ENCODE assay signal across 15 cellular contexts in the genomic region with DNA sequence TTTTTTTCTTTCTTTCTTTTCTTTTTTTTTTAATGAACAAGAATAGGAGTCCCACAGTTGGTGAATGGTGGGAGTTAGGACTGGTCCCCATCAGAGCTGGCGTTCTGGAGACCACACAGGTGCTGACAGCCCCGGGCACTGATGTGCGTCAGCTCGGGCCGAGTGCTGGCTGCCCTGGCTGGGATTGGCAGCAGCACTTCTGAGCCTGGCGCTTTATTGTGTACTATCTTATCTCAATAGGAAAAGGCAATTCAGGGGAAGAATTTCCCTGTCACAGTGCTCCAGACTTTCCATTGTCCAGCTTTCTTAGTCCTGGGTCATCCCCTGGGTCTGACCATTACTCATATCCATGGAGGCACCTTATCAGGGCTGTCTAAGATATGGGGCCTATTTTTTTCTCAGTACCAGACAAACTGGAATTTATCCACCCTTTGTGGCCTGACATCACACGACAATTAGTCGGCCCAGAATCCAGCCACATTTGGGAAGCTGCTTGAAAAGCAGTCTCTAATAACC. TPM values are rescaled to one million over a fixed set of nuclear protein-coding genes. Genes with fewer than 3 reads are reported as not detected.
DNase-seq lines count a peak whose midpoint lies in the region; ATAC-seq and TF ChIP-seq lines count a peak whose summit lies in the region.
"Had no signal": no experiment of that assay in that cellular context is flagged by ENCODE, and none has a peak within 500 bp of the region (broad histone marks: within the 10 kb centered on the region; RNA-seq: fewer than 3 reads in every experiment).

No MANE protein-coding gene starts in this region.

- H3K36me3 ChIP-seq in right atrium auricular region: no peaks in the 10 kb centered on the region
- no peaks in the 10 kb centered on the region for H3K36me3 ChIP-seq in smooth muscle cell (ENCODE audit: low read depth)
- no peaks in the 10 kb centered on the region for H3K36me3 ChIP-seq in CD8-positive, alpha-beta memory T cell (ENCODE audit: insufficient read depth, low read length)
- H3K36me3 ChIP-seq: spleen had no signal

- H3K27ac ChIP-seq in right atrium auricular region (peak overlapping the region; percentile 76 to 90), smooth muscle cell (ENCODE audit: low read depth) (peak overlapping the region; percentile 98)
- H3K27ac ChIP-seq in CD8-positive, alpha-beta memory T cell (ENCODE audit: low read depth, low read length): no peak overlapping the region
- H3K27ac ChIP-seq: spleen had no signal

- DNase-seq in HFFc6: no peak
- peak; percentile 77 to 99 for DNase-seq in cardiac fibroblast (ENCODE audit: low read depth in 2 of 2)
- DNase-seq in right atrium auricular region (ENCODE audit: low spot score): peak; percentile 79
- DNase-seq in smooth muscle cell (lab: John Stamatoyannopoulos, UW; ENCODE audit: unreplicated experiment): no peak
- DNase-seq in CD8-positive, alpha-beta memory T cell: no peak
- DNase-seq in anterior cingulate cortex (lab: John Stamatoyannopoulos, UW): no peak
- no peak for DNase-seq in GM20000 (ENCODE audit: low spot score)
- DNase-seq: activated CD8-positive, alpha-beta T cell treated with anti-CD3 and anti-CD28 coated beads for 36 hours; head of caudate nucleus; NCI-H1930; NCI-H526 treated with DMSO at 0.1 percent for 48 hours; PC-3; spleen had no signal

- H3F3A ChIP-seq in smooth muscle cell (ENCODE audit: low read depth): peaks cover 9% of the 10 kb centered on the region

- peaks cover 45% of the 10 kb centered on the region for H3K4me1 Mint-ChIP-seq in HFFc6 (ENCODE audit: low read depth)
- peaks cover 3% of the 10 kb centered on the region in 3 donors for H3K4me1 Mint-ChIP-seq in CD8-positive, alpha-beta memory T cell

- ATAC-seq in HG03521 (IDR thresholded peaks at IDR 0.05; ENCODE audit: unreplicated experiment): no peak
- ATAC-seq: activated CD8-positive, alpha-beta T cell treated with anti-CD3 and anti-CD28 coated beads for 36 hours; PC-3 had no signal

- peaks cover 0 to 49% of the 10 kb centered on the region in 2 donors for H3K4me1 ChIP-seq in right atrium auricular region
- H3K4me1 ChIP-seq in smooth muscle cell (ENCODE audit: low read depth): no peaks in the 10 kb centered on the region
- peaks cover 6% of the 10 kb centered on the region for H3K4me1 ChIP-seq in CD8-positive, alpha-beta memory T cell (ENCODE audit: insufficient read depth, low read length)

- H2AFZ ChIP-seq in smooth muscle cell (ENCODE audit: low read depth): no peak overlapping the region

- WGBS in smooth muscle cell (ENCODE audit: low lambda C conversion rate): 15% methylated on average over 8 of the region's 8 CpGs

- peak overlapping the region; percentile 86 for H3K27ac Mint-ChIP-seq in HFFc6
- H3K27ac Mint-ChIP-seq in CD8-positive, alpha-beta memory T cell: no peak overlapping the region
- H3K27ac Mint-ChIP-seq: activated CD8-positive, alpha-beta T cell treated with anti-CD3 and anti-CD28 coated beads for 36 hours had no signal

- H3K36me3 Mint-ChIP-seq in HFFc6 (ENCODE audit: low read depth): peaks cover 4% of the 10 kb centered on the region
- H3K36me3 Mint-ChIP-seq in CD8-positive, alpha-beta memory T cell: peaks cover 0 to 3% (median 0%) of the 10 kb centered on the region in 3 donors

- H3K4me2 ChIP-seq in smooth muscle cell: peak overlapping the region; percentile 66

- peak overlapping the region; percentile 76 for H3K9ac ChIP-seq in smooth muscle cell (ENCODE audit: low read depth)

- H3K9me3 ChIP-seq in right atrium auricular region (no peaks in the 10 kb centered on the region), smooth muscle cell (replicated peaks; ENCODE audit: low read depth) (no peaks in the 10 kb centered on the region)
- H3K9me3 ChIP-seq in CD8-positive, alpha-beta memory T cell (ENCODE audit: low read length): no peaks in the 10 kb centered on the region
- H3K9me3 ChIP-seq: spleen had no signal

- POLR2A ChIA-PET in CD8-positive, alpha-beta memory T cell (lab: Charles Lee): no interaction called here

- no peak overlapping the region for H3K4me3 Mint-ChIP-seq in HFFc6
- H3K4me3 Mint-ChIP-seq in CD8-positive, alpha-beta memory T cell: peak overlapping the region in 1 of 7 donors; percentile 37
- H3K4me3 Mint-ChIP-seq: activated CD8-positive, alpha-beta T cell treated with anti-CD3 and anti-CD28 coated beads for 36 hours; stimulated activated naive CD8-positive, alpha-beta T cell treated with anti-CD3 and anti-CD28 coated beads, Interleukin-15, Interleukin-2, amounts not matched to agents 100 ng/mL and 50 ng/mL, for 24 hours had no signal

- H3K27me3 ChIP-seq in right atrium auricular region: no peaks in the 10 kb centered on the region
- H3K27me3 ChIP-seq in smooth muscle cell (ENCODE audit: low read depth): no peaks in the 10 kb centered on the region
- H3K27me3 ChIP-seq in CD8-positive, alpha-beta memory T cell (ENCODE audit: insufficient read depth, low read length, poor library complexity, severe bottlenecking): no peaks in the 10 kb centered on the region
- H3K27me3 ChIP-seq: spleen had no signal

- TF ChIP-seq CTCF in HFFc6 (IDR thresholded peaks at IDR 0.05): no peak
- no peak for TF ChIP-seq CTCF in cardiac fibroblast (IDR thresholded peaks at IDR 0.05; ENCODE audit: low read depth, low read length)
- TF ChIP-seq CTCF in right atrium auricular region (IDR thresholded peaks at IDR 0.05): no peak
- TF ChIP-seq CTCF in smooth muscle cell (IDR thresholded peaks at IDR 0.05; ENCODE audit: borderline replicate concordance, insufficient read depth, poor library complexity, severe bottlenecking): no peak
- no peak for TF ChIP-seq CTCF in GM20000 (IDR thresholded peaks at IDR 0.05; ENCODE audit: extremely low read depth, missing control alignments)

- peaks cover 3% of the 10 kb centered on the region; the same call in 1 of the 2 replicates for H3K9me3 Mint-ChIP-seq in HFFc6
- H3K9me3 Mint-ChIP-seq in CD8-positive, alpha-beta memory T cell: peaks cover 0 to 3% (median 0%) of the 10 kb centered on the region in 5 donors
- H3K9me3 Mint-ChIP-seq: stimulated activated naive CD8-positive, alpha-beta T cell treated with anti-CD3 and anti-CD28 coated beads, Interleukin-15, Interleukin-2, amounts not matched to agents 100 ng/mL and 50 ng/mL, for 24 hours had no signal

- H3K79me2 ChIP-seq in smooth muscle cell (ENCODE audit: low read depth): peaks cover under 1% of the 10 kb centered on the region

- H3K4me3 ChIP-seq in cardiac fibroblast (replicated peaks in 1 of 2; ENCODE audit: low read depth in 2 of 2, low read length in 2 of 2): no peak overlapping the region
- H3K4me3 ChIP-seq in right atrium auricular region: no peak overlapping the region
- no peak overlapping the region for H3K4me3 ChIP-seq in smooth muscle cell
- no peak overlapping the region for H3K4me3 ChIP-seq in CD8-positive, alpha-beta memory T cell (ENCODE audit: low read length)
- H3K4me3 ChIP-seq: spleen had no signal

- peaks cover 3% of the 10 kb centered on the region for H3K27me3 Mint-ChIP-seq in HFFc6 (ENCODE audit: insufficient read depth)
- H3K27me3 Mint-ChIP-seq in CD8-positive, alpha-beta memory T cell: peaks cover 5 to 11% of the 10 kb centered on the region in 2 donors

- CTCF ChIA-PET in CD8-positive, alpha-beta memory T cell (lab: Charles Lee): no interaction called here

- no peaks in the 10 kb centered on the region for H4K20me1 ChIP-seq in smooth muscle cell (ENCODE audit: low read depth)

RNA-seq across cellular contexts. Expression of a gene that starts 54.1 kb away (rescaled TPM):
- 10 to 100 TPM; 11.8 to 14.0 (median 13.2) TPM for total RNA-seq in HFFc6 (2021; fragmentation: NEBNext Ultra II Directional; extraction: Animal tissue kit (Norgen Biotek cat#: 25700))
- 1 to 10 TPM; 5.9 to 6.4 TPM for total RNA-seq in right atrium auricular region
- total RNA-seq in smooth muscle cell: 4.2 and 12.7 TPM in 2 replicates
- 18.4 and 19.4 TPM in 2 replicates for polyA plus RNA-seq in smooth muscle cell
- 1 to 10 TPM; 3.0 to 5.7 TPM for total RNA-seq in CD8-positive, alpha-beta memory T cell
- 2.6 TPM for polyA plus RNA-seq in CD8-positive, alpha-beta memory T cell

Comparison
In these comparisons a context has a peak if more than half of its experiments do, and no peak if none do; other contexts are left out.
1. DNase-seq: peak in cardiac fibroblast (2 of 2) and right atrium auricular region (single experiment); none in HFFc6 (single experiment), smooth muscle cell (single experiment), CD8-positive, alpha-beta memory T cell (0 of 5), anterior cingulate cortex (0 of 58) and GM20000 (single experiment).